ENCODE assay signal across 2 cellular contexts in the genomic region with DNA sequence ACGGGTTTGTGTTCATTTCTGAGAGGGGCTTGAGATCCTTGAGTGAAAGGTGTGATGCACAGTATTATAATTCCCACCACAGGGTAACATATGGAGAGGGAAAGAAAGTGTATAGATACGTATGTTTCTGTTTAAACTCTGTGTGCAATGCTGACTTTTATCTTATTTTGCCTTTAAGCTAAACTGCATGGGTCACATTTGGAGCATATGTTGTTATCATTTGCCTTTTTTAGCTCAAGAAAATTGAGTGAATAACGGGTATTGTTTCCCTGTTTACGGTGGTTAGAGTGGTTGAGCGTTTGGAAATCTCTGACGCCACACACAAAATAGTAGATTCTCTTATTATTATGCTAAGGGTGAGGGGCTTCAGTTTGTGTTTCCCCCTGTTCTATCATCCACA.
TF ChIP-seq lines count a peak whose summit lies in the region.

No MANE protein-coding gene starts in this region.

TF ChIP-seq in GM23338, 12 proteins besides CTCF, POLR2A, EP300 and RAD21 (continues in another document):
- TF ChIP-seq, protein P1, sequence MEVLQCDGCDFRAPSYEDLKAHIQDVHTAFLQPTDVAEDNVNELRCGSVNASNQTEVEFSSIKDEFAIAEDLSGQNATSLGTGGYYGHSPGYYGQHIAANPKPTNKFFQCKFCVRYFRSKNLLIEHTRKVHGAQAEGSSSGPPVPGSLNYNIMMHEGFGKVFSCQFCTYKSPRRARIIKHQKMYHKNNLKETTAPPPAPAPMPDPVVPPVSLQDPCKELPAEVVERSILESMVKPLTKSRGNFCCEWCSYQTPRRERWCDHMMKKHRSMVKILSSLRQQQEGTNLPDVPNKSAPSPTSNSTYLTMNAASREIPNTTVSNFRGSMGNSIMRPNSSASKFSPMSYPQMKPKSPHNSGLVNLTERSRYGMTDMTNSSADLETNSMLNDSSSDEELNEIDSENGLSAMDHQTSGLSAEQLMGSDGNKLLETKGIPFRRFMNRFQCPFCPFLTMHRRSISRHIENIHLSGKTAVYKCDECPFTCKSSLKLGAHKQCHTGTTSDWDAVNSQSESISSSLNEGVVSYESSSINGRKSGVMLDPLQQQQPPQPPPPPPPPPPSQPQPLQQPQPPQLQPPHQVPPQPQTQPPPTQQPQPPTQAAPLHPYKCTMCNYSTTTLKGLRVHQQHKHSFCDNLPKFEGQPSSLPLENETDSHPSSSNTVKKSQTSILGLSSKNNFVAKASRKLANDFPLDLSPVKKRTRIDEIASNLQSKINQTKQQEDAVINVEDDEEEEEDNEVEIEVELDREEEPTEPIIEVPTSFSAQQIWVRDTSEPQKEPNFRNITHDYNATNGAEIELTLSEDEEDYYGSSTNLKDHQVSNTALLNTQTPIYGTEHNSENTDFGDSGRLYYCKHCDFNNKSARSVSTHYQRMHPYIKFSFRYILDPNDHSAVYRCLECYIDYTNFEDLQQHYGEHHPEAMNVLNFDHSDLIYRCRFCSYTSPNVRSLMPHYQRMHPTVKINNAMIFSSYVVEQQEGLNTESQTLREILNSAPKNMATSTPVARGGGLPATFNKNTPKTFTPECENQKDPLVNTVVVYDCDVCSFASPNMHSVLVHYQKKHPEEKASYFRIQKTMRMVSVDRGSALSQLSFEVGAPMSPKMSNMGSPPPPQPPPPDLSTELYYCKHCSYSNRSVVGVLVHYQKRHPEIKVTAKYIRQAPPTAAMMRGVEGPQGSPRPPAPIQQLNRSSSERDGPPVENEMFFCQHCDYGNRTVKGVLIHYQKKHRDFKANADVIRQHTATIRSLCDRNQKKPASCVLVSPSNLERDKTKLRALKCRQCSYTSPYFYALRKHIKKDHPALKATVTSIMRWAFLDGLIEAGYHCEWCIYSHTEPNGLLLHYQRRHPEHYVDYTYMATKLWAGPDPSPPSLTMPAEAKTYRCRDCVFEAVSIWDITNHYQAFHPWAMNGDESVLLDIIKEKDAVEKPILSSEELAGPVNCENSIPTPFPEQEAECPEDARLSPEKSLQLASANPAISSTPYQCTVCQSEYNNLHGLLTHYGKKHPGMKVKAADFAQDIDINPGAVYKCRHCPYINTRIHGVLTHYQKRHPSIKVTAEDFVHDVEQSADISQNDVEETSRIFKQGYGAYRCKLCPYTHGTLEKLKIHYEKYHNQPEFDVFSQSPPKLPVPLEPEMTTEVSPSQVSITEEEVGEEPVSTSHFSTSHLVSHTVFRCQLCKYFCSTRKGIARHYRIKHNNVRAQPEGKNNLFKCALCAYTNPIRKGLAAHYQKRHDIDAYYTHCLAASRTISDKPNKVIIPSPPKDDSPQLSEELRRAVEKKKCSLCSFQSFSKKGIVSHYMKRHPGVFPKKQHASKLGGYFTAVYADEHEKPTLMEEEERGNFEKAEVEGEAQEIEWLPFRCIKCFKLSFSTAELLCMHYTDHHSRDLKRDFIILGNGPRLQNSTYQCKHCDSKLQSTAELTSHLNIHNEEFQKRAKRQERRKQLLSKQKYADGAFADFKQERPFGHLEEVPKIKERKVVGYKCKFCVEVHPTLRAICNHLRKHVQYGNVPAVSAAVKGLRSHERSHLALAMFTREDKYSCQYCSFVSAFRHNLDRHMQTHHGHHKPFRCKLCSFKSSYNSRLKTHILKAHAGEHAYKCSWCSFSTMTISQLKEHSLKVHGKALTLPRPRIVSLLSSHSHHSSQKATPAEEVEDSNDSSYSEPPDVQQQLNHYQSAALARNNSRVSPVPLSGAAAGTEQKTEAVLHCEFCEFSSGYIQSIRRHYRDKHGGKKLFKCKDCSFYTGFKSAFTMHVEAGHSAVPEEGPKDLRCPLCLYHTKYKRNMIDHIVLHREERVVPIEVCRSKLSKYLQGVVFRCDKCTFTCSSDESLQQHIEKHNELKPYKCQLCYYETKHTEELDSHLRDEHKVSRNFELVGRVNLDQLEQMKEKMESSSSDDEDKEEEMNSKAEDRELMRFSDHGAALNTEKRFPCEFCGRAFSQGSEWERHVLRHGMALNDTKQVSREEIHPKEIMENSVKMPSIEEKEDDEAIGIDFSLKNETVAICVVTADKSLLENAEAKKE (CRISPR knock-in tag; IDR thresholded peaks at IDR 0.05) = no peak
- TF ChIP-seq ZNF114 (CRISPR knock-in tag; IDR thresholded peaks at IDR 0.05) (no peak), ZNF331 (CRISPR knock-in tag; IDR thresholded peaks at IDR 0.05; ENCODE audit: low read depth) (no peak), JUNB (IDR thresholded peaks at IDR 0.05; ENCODE audit: unreplicated experiment) (no peak), EZH2 (IDR thresholded peaks at IDR 0.05; ENCODE audit: low read depth, unreplicated experiment) (no peak), POLR2AphosphoS5 (IDR thresholded peaks at IDR 0.05; ENCODE audit: low read depth) (no peak), NANOG (IDR thresholded peaks at IDR 0.05; ENCODE audit: borderline replicate concordance) (no peak), EZH2phosphoT487 (IDR thresholded peaks at IDR 0.05; ENCODE audit: unreplicated experiment) (no peak), CREB1 (CRISPR knock-in tag; IDR thresholded peaks at IDR 0.05; ENCODE audit: low read depth) (no peak)
- TF ChIP-seq, protein P2, sequence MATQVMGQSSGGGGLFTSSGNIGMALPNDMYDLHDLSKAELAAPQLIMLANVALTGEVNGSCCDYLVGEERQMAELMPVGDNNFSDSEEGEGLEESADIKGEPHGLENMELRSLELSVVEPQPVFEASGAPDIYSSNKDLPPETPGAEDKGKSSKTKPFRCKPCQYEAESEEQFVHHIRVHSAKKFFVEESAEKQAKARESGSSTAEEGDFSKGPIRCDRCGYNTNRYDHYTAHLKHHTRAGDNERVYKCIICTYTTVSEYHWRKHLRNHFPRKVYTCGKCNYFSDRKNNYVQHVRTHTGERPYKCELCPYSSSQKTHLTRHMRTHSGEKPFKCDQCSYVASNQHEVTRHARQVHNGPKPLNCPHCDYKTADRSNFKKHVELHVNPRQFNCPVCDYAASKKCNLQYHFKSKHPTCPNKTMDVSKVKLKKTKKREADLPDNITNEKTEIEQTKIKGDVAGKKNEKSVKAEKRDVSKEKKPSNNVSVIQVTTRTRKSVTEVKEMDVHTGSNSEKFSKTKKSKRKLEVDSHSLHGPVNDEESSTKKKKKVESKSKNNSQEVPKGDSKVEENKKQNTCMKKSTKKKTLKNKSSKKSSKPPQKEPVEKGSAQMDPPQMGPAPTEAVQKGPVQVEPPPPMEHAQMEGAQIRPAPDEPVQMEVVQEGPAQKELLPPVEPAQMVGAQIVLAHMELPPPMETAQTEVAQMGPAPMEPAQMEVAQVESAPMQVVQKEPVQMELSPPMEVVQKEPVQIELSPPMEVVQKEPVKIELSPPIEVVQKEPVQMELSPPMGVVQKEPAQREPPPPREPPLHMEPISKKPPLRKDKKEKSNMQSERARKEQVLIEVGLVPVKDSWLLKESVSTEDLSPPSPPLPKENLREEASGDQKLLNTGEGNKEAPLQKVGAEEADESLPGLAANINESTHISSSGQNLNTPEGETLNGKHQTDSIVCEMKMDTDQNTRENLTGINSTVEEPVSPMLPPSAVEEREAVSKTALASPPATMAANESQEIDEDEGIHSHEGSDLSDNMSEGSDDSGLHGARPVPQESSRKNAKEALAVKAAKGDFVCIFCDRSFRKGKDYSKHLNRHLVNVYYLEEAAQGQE (IDR thresholded peaks at IDR 0.05; ENCODE audit: unreplicated experiment) = no peak

TF ChIP-seq in K562, 482 proteins besides CTCF, POLR2A, EP300 and RAD21 (continued from another document):
- TF ChIP-seq, protein P3, sequence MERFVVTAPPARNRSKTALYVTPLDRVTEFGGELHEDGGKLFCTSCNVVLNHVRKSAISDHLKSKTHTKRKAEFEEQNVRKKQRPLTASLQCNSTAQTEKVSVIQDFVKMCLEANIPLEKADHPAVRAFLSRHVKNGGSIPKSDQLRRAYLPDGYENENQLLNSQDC (CRISPR knock-in tag; IDR thresholded peaks at IDR 0.05) = no peak
- TF ChIP-seq DNMT1 (IDR thresholded peaks at IDR 0.05) (no peak), ZNF589 (CRISPR knock-in tag; IDR thresholded peaks at IDR 0.05; ENCODE audit: low read depth) (no peak), MCM5 (IDR thresholded peaks at IDR 0.05; ENCODE audit: low read depth) (no peak), MTA1 (IDR thresholded peaks at IDR 0.05; ENCODE audit: borderline replicate concordance) (no peak), POLR2G (IDR thresholded peaks at IDR 0.05; ENCODE audit: low read depth, low read length) (no peak), CEBPB (tag; IDR thresholded peaks at IDR 0.05) (no peak), ZNF12 (CRISPR knock-in tag; IDR thresholded peaks at IDR 0.05) (no peak), NFE2L1 (tag; IDR thresholded peaks at IDR 0.05; ENCODE audit: borderline replicate concordance, low read depth) (no peak), MEF2D (tag; conservative IDR thresholded peaks at IDR 0.05; ENCODE audit: low read depth) (no peak), NR2C2 (CRISPR knock-in tag; IDR thresholded peaks at IDR 0.05) (no peak), NR2C2 (tag; IDR thresholded peaks at IDR 0.05) (no peak), ZNF324 (CRISPR knock-in tag; IDR thresholded peaks at IDR 0.05) (no peak)
- TF ChIP-seq, protein P4, sequence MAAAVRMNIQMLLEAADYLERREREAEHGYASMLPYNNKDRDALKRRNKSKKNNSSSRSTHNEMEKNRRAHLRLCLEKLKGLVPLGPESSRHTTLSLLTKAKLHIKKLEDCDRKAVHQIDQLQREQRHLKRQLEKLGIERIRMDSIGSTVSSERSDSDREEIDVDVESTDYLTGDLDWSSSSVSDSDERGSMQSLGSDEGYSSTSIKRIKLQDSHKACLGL (CRISPR knock-in tag; IDR thresholded peaks at IDR 0.05; ENCODE audit: borderline replicate concordance, poor library complexity, severe bottlenecking) = no peak
- TF ChIP-seq, protein P5, sequence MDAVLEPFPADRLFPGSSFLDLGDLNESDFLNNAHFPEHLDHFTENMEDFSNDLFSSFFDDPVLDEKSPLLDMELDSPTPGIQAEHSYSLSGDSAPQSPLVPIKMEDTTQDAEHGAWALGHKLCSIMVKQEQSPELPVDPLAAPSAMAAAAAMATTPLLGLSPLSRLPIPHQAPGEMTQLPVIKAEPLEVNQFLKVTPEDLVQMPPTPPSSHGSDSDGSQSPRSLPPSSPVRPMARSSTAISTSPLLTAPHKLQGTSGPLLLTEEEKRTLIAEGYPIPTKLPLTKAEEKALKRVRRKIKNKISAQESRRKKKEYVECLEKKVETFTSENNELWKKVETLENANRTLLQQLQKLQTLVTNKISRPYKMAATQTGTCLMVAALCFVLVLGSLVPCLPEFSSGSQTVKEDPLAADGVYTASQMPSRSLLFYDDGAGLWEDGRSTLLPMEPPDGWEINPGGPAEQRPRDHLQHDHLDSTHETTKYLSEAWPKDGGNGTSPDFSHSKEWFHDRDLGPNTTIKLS (IDR thresholded peaks at IDR 0.05; ENCODE audit: borderline replicate concordance, low read depth) = no peak
